5 cellular contexts compared by ENCODE assay signal in the genomic region with DNA sequence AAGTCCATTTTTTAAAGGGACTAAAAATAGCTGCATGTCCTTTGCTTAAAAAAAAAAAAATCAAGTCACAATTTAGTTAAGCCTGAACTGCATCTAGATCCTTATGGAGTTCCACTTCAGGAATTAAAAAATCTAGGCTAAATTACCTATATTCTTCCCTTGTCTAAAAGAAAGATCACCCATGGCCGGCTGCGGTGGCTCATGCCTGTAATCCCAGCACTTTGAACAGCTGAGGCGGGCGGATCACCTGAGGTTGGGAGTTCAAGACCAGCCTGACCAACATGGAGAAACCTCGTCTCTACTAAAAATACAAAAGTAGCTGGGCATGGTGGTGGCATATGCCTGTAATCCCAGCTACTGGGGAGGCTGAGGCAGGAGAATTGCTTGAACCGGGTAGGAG. TPM values are rescaled to one million over a fixed set of nuclear protein-coding genes. Genes with fewer than 3 reads are reported as not detected.
DNase-seq lines count a peak whose midpoint lies in the region; ATAC-seq and TF ChIP-seq lines count a peak whose summit lies in the region.
"Not testable (repeated sequence)": the region's sequence is repeated elsewhere in the genome, so short reads cannot be mapped to it uniquely, and the experiment has no call there.

No MANE protein-coding gene starts in this region.

- H3K4me1 Mint-ChIP-seq in T-helper 17 cell = peaks cover 39% of the 10 kb centered on the region
- peaks cover 45% of the 10 kb centered on the region for H3K4me1 Mint-ChIP-seq in WTC11
- peaks cover 53% of the 10 kb centered on the region for H3K4me1 Mint-ChIP-seq in central memory CD8-positive, alpha-beta T cell
- H3K4me1 Mint-ChIP-seq in endothelial cell (ENCODE audit: unreplicated experiment) = peaks cover 30% of the 10 kb centered on the region

- not testable (repeated sequence) for H3K36me3 Mint-ChIP-seq in T-helper 17 cell (ENCODE audit: low read depth); endothelial cell (ENCODE audit: low read depth, unreplicated experiment)
- H3K36me3 Mint-ChIP-seq in WTC11 = peaks cover 11% of the 10 kb centered on the region
- H3K36me3 Mint-ChIP-seq in central memory CD8-positive, alpha-beta T cell (ENCODE audit: insufficient read depth) = peaks cover 17% of the 10 kb centered on the region

- H3K27ac Mint-ChIP-seq in T-helper 17 cell (peak overlapping the region; percentile 96), WTC11 (0 out of 2 replicates have a peak overlapping the region, but pooled peaks have one; percentile 44), endothelial cell (ENCODE audit: unreplicated experiment) (peak overlapping the region; percentile 30)
- peak overlapping the region; percentile 44 for H3K27ac Mint-ChIP-seq in central memory CD8-positive, alpha-beta T cell (ENCODE audit: low read depth)

- not testable (repeated sequence) for H3K9me3 Mint-ChIP-seq in WTC11; central memory CD8-positive, alpha-beta T cell; endothelial cell (ENCODE audit: unreplicated experiment)

- not testable (repeated sequence) for H3K4me3 Mint-ChIP-seq in T-helper 17 cell; WTC11; central memory CD8-positive, alpha-beta T cell; endothelial cell (ENCODE audit: unreplicated experiment)

- H3K9me3 ChIP-seq in T-helper 17 cell (ENCODE audit: control insufficient read depth, low read length, poor library complexity, severe bottlenecking) = not testable (repeated sequence)

- intact Hi-C loops in Right ventricle myocardium inferior (cut with DNase I) = not testable (repeated sequence)

- H3K27me3 Mint-ChIP-seq in T-helper 17 cell; WTC11 (ENCODE audit: low read depth); central memory CD8-positive, alpha-beta T cell; endothelial cell (ENCODE audit: unreplicated experiment): not testable (repeated sequence)

- ATAC-seq in T-helper 17 cell; WTC11; central memory CD8-positive, alpha-beta T cell (replicated peaks; ENCODE audit: extremely low read depth, poor library complexity, severe bottlenecking); Right ventricle myocardium inferior: not testable (repeated sequence)

- DNase-seq in T-helper 17 cell; WTC11 (ENCODE audit: low spot score); central memory CD8-positive, alpha-beta T cell (ENCODE audit: low spot score in 2 of 2); endothelial cell (ENCODE audit: low spot score): not testable (repeated sequence)
- peak; percentile 66 for DNase-seq in Right ventricle myocardium inferior (ENCODE audit: missing footprints)

- CTCF ChIA-PET in WTC11 (lab: Charles Lee) = interaction anchor here (0.7 kb wide), 1 partner anchor 426 kb away, joined by 5 read pairs; no protein-coding TSS in a partner anchor

- POLR2A ChIA-PET in WTC11 (lab: Charles Lee) = not testable (repeated sequence)

- not testable (repeated sequence) for TF ChIP-seq CTCF in WTC11 (IDR thresholded peaks at IDR 0.05); endothelial cell (IDR thresholded peaks at IDR 0.05; ENCODE audit: unreplicated experiment)

RNA-seq across cellular contexts. Expression of a gene that starts 26.5 kb away (rescaled TPM):
- total RNA-seq in T-helper 17 cell (10 to 100 TPM; 53.8 to 72.1 TPM), WTC11 (2021) (80.9 to 95.5 TPM (median 91.7 TPM) in 3 replicates), endothelial cell (ENCODE audit: unreplicated experiment) (82.9 TPM), Right ventricle myocardium inferior (67.3 TPM)

Comparison
In these comparisons a context has a peak if more than half of its experiments do, and no peak if none do; other contexts are left out.
1. H3K27ac Mint-ChIP-seq: peak in every context shown above with its lines; median percentile 96 in T-helper 17 cell; 44 in WTC11; 44 in central memory CD8-positive, alpha-beta T cell; 30 in endothelial cell.